In the genomic region with DNA sequence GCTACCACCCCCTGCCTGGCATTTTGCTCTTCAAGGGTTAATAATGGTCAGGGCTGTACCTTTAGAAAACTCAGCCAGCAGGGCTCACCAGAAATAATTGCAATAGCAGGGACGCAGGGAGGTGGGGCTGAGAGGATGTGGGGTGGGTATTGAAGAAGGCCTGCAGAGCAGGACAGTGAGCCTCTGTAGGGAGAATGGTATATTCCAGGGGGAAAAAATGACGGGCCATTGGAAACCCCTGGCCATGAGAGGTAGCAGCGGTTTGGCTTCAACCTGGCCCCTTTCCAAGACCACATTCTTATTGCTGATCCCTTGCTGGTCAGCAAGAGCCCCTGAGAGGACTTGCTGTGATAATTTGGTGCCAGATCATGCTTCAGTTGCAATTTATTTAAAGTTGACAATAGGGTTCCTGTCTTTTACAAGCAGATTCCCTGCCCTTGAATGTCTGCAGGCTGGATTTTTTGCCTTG, we compare ENCODE assay signal across 10 cellular contexts.
DNase-seq lines count a peak whose midpoint lies in the region; ATAC-seq and TF ChIP-seq lines count a peak whose summit lies in the region.
"Had no signal": no experiment of that assay in that cellular context is flagged by ENCODE, and none has a peak within 500 bp of the region (broad histone marks: within the 10 kb centered on the region; RNA-seq: fewer than 3 reads in every experiment).

No MANE protein-coding gene starts in this region.

- TF ChIP-seq CTCF in HEK293 (tag by site-specific recombination; IDR thresholded peaks at IDR 0.05) = no peak
- no peak for TF ChIP-seq CTCF in fibroblast of pulmonary artery (IDR thresholded peaks at IDR 0.05; ENCODE audit: low read length, missing control alignments)
- no peak for TF ChIP-seq CTCF in GM13977 (IDR thresholded peaks at IDR 0.05; ENCODE audit: extremely low read depth, insufficient read depth, missing control alignments)

- no peak overlapping the region for H3K27ac ChIP-seq in HEK293 (ENCODE audit: extremely low read depth, low read depth, low read length)
- H3K27ac ChIP-seq: tibial artery had no signal

- POLR2A ChIA-PET in HEK293 (lab: Yijun Ruan, JAX) = no interaction called here

- no peaks in the 10 kb centered on the region for H3K9me3 ChIP-seq in HEK293 (ENCODE audit: control insufficient read depth, insufficient read depth, low read depth, low read length)
- H3K9me3 ChIP-seq: tibial artery had no signal

- peaks cover 4% of the 10 kb centered on the region; the same call in 1 of the 2 replicates for H3K4me1 ChIP-seq in HEK293 (ENCODE audit: control insufficient read depth, insufficient read depth, low read length)
- H3K4me1 ChIP-seq: tibial artery had no signal

- in situ Hi-C loops in ACHN (cut with HindIII; ENCODE audit: low pct_ligation_motif_present, low pct_unique_long_range_greater_than_20kb, low sequenced_read_pairs) = no loop called here
- in situ Hi-C loops in GM13977 (cut with MboI; ENCODE audit: low pct_unique_long_range_greater_than_20kb, low sequenced_read_pairs, unreplicated experiment) = no loop called here

- H3K4me3 ChIP-seq in HEK293 (ENCODE audit: low read depth, low read length) (no peak overlapping the region), fibroblast of pulmonary artery (replicated peaks; ENCODE audit: low read depth, low read length) (no peak overlapping the region)
- H3K4me3 ChIP-seq: lung, tibial artery had no signal

- no peaks in the 10 kb centered on the region for H3K36me3 ChIP-seq in HEK293 (ENCODE audit: control insufficient read depth in 2 of 2, insufficient read depth in 1 of 2, low read length in 2 of 2)
- H3K36me3 ChIP-seq: tibial artery had no signal

- DNase-seq in ACHN = peak; percentile 54
- peak; percentile 52 for DNase-seq in NCI-H774 (lab: John Stamatoyannopoulos, UW)
- peak; percentile 39 for DNase-seq in fibroblast of pulmonary artery (ENCODE audit: low read depth)
- no peak for DNase-seq in DMS 273 treated with DMSO at 0.1 percent for 48 hours (lab: John Stamatoyannopoulos, UW)
- no peak for DNase-seq in GM13977 (ENCODE audit: low spot score)
- DNase-seq: tibial artery had no signal

- ATAC-seq in GM19452 (IDR thresholded peaks at IDR 0.05; ENCODE audit: unreplicated experiment) (no peak), GM18502 (IDR thresholded peaks at IDR 0.05; ENCODE audit: poor library complexity, unreplicated experiment) (no peak)

- CTCF ChIA-PET in HEK293 (lab: Yijun Ruan, JAX) = interaction anchor here (0.6 to 0.7 kb wide), 2 partner anchors 29 to 78 kb away, joined by 3 to 5 read pairs; no protein-coding TSS in a partner anchor

TF ChIP-seq in HEK293, 187 proteins besides CTCF, POLR2A, EP300 and RAD21 (continues in another document):
- no peak for TF ChIP-seq SALL2 (tag by site-specific recombination; IDR thresholded peaks at IDR 0.05; ENCODE audit: borderline replicate concordance)
- TF ChIP-seq ZNF654 (tag by site-specific recombination; IDR thresholded peaks at IDR 0.05; ENCODE audit: low read depth) = no peak
- TF ChIP-seq, protein P1, sequence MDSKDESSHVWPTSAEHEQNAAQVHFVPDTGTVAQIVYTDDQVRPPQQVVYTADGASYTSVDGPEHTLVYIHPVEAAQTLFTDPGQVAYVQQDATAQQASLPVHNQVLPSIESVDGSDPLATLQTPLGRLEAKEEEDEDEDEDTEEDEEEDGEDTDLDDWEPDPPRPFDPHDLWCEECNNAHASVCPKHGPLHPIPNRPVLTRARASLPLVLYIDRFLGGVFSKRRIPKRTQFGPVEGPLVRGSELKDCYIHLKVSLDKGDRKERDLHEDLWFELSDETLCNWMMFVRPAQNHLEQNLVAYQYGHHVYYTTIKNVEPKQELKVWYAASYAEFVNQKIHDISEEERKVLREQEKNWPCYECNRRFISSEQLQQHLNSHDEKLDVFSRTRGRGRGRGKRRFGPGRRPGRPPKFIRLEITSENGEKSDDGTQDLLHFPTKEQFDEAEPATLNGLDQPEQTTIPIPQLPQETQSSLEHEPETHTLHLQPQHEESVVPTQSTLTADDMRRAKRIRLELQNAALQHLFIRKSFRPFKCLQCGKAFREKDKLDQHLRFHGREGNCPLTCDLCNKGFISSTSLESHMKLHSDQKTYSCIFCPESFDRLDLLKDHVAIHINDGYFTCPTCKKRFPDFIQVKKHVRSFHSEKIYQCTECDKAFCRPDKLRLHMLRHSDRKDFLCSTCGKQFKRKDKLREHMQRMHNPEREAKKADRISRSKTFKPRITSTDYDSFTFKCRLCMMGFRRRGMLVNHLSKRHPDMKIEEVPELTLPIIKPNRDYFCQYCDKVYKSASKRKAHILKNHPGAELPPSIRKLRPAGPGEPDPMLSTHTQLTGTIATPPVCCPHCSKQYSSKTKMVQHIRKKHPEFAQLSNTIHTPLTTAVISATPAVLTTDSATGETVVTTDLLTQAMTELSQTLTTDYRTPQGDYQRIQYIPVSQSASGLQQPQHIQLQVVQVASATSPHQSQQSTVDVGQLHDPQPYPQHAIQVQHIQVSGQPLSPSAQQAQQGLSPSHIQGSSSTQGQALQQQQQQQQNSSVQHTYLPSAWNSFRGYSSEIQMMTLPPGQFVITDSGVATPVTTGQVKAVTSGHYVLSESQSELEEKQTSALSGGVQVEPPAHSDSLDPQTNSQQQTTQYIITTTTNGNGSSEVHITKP (tag by site-specific recombination; IDR thresholded peaks at IDR 0.05) = peak; percentile 97
- TF ChIP-seq GLIS1 (tag by site-specific recombination; IDR thresholded peaks at IDR 0.05) = no peak
- TF ChIP-seq ZSCAN30 (tag by site-specific recombination; IDR thresholded peaks at IDR 0.05) = peak; percentile 46; the same call in 1 of the 2 replicates
- TF ChIP-seq ZNF548 (tag by site-specific recombination; IDR thresholded peaks at IDR 0.05) = no peak
- 0 out of 2 replicates have a peak, but pooled peaks have one; percentile 13 for TF ChIP-seq PRDM4 (tag by site-specific recombination; IDR thresholded peaks at IDR 0.05)
- TF ChIP-seq ZNF658 (tag by site-specific recombination; IDR thresholded peaks at IDR 0.05) = no peak
- TF ChIP-seq, protein P2, sequence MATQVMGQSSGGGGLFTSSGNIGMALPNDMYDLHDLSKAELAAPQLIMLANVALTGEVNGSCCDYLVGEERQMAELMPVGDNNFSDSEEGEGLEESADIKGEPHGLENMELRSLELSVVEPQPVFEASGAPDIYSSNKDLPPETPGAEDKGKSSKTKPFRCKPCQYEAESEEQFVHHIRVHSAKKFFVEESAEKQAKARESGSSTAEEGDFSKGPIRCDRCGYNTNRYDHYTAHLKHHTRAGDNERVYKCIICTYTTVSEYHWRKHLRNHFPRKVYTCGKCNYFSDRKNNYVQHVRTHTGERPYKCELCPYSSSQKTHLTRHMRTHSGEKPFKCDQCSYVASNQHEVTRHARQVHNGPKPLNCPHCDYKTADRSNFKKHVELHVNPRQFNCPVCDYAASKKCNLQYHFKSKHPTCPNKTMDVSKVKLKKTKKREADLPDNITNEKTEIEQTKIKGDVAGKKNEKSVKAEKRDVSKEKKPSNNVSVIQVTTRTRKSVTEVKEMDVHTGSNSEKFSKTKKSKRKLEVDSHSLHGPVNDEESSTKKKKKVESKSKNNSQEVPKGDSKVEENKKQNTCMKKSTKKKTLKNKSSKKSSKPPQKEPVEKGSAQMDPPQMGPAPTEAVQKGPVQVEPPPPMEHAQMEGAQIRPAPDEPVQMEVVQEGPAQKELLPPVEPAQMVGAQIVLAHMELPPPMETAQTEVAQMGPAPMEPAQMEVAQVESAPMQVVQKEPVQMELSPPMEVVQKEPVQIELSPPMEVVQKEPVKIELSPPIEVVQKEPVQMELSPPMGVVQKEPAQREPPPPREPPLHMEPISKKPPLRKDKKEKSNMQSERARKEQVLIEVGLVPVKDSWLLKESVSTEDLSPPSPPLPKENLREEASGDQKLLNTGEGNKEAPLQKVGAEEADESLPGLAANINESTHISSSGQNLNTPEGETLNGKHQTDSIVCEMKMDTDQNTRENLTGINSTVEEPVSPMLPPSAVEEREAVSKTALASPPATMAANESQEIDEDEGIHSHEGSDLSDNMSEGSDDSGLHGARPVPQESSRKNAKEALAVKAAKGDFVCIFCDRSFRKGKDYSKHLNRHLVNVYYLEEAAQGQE (tag by site-specific recombination; IDR thresholded peaks at IDR 0.05) = 0 out of 2 replicates have a peak, but pooled peaks have one; percentile 11
- no peak for TF ChIP-seq AEBP2 (tag by site-specific recombination; IDR thresholded peaks at IDR 0.05; ENCODE audit: borderline replicate concordance)
- TF ChIP-seq FEZF1 (tag by site-specific recombination; IDR thresholded peaks at IDR 0.05) = peak; percentile 40
- TF ChIP-seq ZNF112 (tag by site-specific recombination; IDR thresholded peaks at IDR 0.05) = no peak
- no peak for TF ChIP-seq KLF7 (tag by site-specific recombination; IDR thresholded peaks at IDR 0.05; ENCODE audit: borderline replicate concordance)

Comparison
In these comparisons a context has a peak if more than half of its experiments do, and no peak if none do; other contexts are left out.
1. DNase-seq: peak in ACHN (single experiment), NCI-H774 (single experiment) and fibroblast of pulmonary artery (single experiment); none in DMS 273 treated with DMSO at 0.1 percent for 48 hours (single experiment) and GM13977 (single experiment).